Comparison of ENCODE assay signal across 26 cellular contexts in the genomic region with DNA sequence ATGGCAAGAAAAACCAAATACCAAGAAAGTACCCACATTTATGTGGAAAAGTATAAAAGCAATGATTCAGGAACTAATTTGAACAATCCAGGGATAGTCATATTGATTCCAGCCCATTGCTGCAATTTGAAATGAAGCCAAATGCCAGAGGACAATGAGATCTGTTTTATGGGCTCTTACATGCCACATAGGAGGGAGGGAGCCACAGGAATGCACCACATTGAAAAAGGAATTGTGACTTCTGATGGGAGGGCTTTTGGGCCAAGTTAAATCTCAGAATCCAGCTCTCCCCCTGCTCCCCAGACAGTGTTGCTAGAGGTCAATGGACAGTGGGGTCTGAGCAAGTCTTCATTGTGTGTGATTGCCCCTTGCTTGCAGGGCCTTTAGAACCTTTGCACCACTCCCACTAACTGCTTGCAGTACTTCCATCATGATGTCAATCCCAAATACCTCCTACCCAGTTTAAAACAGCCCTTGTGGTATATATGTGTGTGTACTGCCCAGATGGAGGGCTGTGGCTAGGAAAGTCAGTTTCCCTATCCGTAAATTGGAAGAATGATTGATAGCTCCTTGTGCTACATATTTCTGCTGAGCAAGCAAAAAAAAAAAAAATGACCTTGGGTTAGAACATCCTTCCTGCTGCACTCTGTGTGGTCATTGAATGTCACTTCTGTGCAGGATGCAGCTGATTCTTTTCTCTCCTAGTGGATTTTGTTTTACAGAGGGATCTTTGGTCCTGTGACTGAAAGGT.
"Had no signal": no experiment of that assay in that cellular context is flagged by ENCODE, and none has a peak within 500 bp of the region (broad histone marks: within the 10 kb centered on the region; RNA-seq: fewer than 3 reads in every experiment).

No MANE protein-coding gene starts in this region.

- H3K27ac Mint-ChIP-seq: activated naive CD8-positive, alpha-beta T cell treated with anti-CD3 and anti-CD28 coated beads, Interleukin-2, amount 10 ng/mL, durations not matched to agents 7 days and 5 days; endodermal cell; mesothelial cell of epicardium; naive thymus-derived CD4-positive, alpha-beta T cell; neural progenitor cell had no signal

- H3K9ac ChIP-seq: neural progenitor cell, parathyroid adenoma had no signal

- H3K4me3 ChIP-seq: ascending aorta, esophagus squamous epithelium, gastrocnemius medialis, neural progenitor cell, psoas muscle, spleen, transverse colon had no signal

- H3K4me1 Mint-ChIP-seq: mesothelial cell of epicardium, neural progenitor cell had no signal

- DNase-seq: activated CD4-positive, alpha-beta T cell treated with anti-CD3 and anti-CD28 coated beads for 4 hours; activated CD4-positive, alpha-beta T cell treated with anti-CD3 and anti-CD28 coated beads, Interleukin-2, amount 50 U/mL, for 48 hours; activated CD8-positive, alpha-beta memory T cell treated with anti-CD3 and anti-CD28 coated beads for 24 hours; activated effector memory CD4-positive, alpha-beta T cell treated with Interleukin-2 at 50 U/mL for 16 hours; activated naive CD4-positive, alpha-beta T cell treated with Interleukin-2 at 50 U/mL for 16 hours; activated naive CD8-positive, alpha-beta T cell treated with anti-CD3 and anti-CD28 coated beads, Interleukin-2, amount 10 ng/mL, durations not matched to agents 7 days and 5 days; brain microvascular endothelial cell; endodermal cell; esophagus squamous epithelium; gastrocnemius medialis; glutamatergic neuron; kidney; left colon; naive thymus-derived CD4-positive, alpha-beta T cell; occipital lobe; psoas muscle; spleen; stimulated activated naive CD4-positive, alpha-beta T cell treated with Interleukin-2 at 50 U/mL for 16 hours; transverse colon had no signal

- H3K36me3 ChIP-seq: ascending aorta, brain microvascular endothelial cell, esophagus squamous epithelium, gastrocnemius medialis, neural progenitor cell, spleen, transverse colon had no signal

- H3K9me3 Mint-ChIP-seq: activated naive CD8-positive, alpha-beta T cell treated with anti-CD3 and anti-CD28 coated beads, Interleukin-2, amount 10 ng/mL, durations not matched to agents 7 days and 5 days; mesothelial cell of epicardium had no signal

- H3K9me3 ChIP-seq: ascending aorta, esophagus squamous epithelium, gastrocnemius medialis, psoas muscle, spleen, transverse colon had no signal

- H3K27me3 ChIP-seq: ascending aorta, brain microvascular endothelial cell, esophagus squamous epithelium, gastrocnemius medialis, neural progenitor cell, spleen, transverse colon had no signal

- H3K79me2 ChIP-seq: parathyroid adenoma had no signal

- H2AFZ ChIP-seq: neural progenitor cell, parathyroid adenoma had no signal

- ATAC-seq: gastrocnemius medialis; left colon; naive thymus-derived CD4-positive, alpha-beta T cell had no signal

- H3K4me2 ChIP-seq: neural progenitor cell had no signal

- H3K4me3 Mint-ChIP-seq: activated naive CD8-positive, alpha-beta T cell treated with anti-CD3 and anti-CD28 coated beads, Interleukin-2, amount 10 ng/mL, durations not matched to agents 7 days and 5 days; endodermal cell; mesothelial cell of epicardium; naive thymus-derived CD4-positive, alpha-beta T cell; neural progenitor cell had no signal

- H3K27ac ChIP-seq: ascending aorta, brain microvascular endothelial cell, epithelial cell of prostate, esophagus squamous epithelium, gastrocnemius medialis, neural progenitor cell, parathyroid adenoma, spleen, transverse colon, VCaP had no signal

- FAIRE-seq: kidney, TTC549 had no signal

- H3K27me3 Mint-ChIP-seq: activated naive CD8-positive, alpha-beta T cell treated with anti-CD3 and anti-CD28 coated beads, Interleukin-2, amount 10 ng/mL, durations not matched to agents 7 days and 5 days had no signal

- H3K36me3 Mint-ChIP-seq: activated naive CD8-positive, alpha-beta T cell treated with anti-CD3 and anti-CD28 coated beads, Interleukin-2, amount 10 ng/mL, durations not matched to agents 7 days and 5 days; mesothelial cell of epicardium; naive thymus-derived CD4-positive, alpha-beta T cell; neural progenitor cell had no signal

- H3K4me1 ChIP-seq: ascending aorta, esophagus squamous epithelium, neural progenitor cell, parathyroid adenoma, spleen, transverse colon had no signal
